ENCODE assay signal across 9 cellular contexts in the genomic region with DNA sequence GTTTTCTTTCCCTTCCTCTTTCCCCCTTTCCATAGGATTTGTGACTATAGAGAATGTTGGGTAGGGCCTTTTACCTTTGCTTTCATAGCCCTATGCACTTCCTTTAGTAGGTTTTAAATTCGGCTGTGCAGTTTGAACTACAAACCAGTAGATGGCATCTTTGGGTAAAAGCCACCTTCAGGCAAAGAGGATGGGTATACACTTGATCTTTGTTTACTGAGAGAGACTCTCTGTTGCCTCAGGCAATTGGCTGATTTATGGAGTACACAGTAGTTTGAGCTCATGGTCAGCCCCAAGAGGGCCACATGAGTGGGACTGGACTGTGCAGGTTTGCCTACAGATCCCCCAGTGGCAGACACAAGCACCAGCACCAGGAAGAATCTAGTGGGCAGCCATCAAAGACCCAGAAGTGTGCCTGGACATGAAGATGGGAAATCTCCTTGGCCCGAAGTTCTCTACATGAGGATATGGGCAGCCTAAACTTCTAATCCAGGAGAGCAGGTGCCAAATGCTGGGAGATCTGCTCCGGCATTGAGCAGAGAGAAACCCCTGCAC.
A peak's percentile ranks its signal among the peaks of the same experiment; 100 is the strongest.
DNase-seq lines count a peak whose midpoint lies in the region; ATAC-seq and TF ChIP-seq lines count a peak whose summit lies in the region.
"Had no signal": no experiment of that assay in that cellular context is flagged by ENCODE, and none has a peak within 500 bp of the region (broad histone marks: within the 10 kb centered on the region; RNA-seq: fewer than 3 reads in every experiment).

No MANE protein-coding gene starts in this region.

- H3K79me2 ChIP-seq in OCI-LY7 (ENCODE audit: insufficient read depth, low read depth, low read length), result no peaks in the 10 kb centered on the region
- H3K79me2 ChIP-seq in hepatocyte, result no peaks in the 10 kb centered on the region

- intact Hi-C loops in OCI-LY7 (cut with micrococcal nuclease; ENCODE audit: unreplicated experiment) (no loop called here), adrenal gland (cut with DNase I) (no loop called here)

- CTCF ChIA-PET in OCI-LY7 (lab: Charles Lee; ENCODE audit: unreplicated experiment), result no interaction called here

- ATAC-seq in HG02981 (IDR thresholded peaks at IDR 0.05; ENCODE audit: unreplicated experiment) (peak; percentile 60), GM18505 (IDR thresholded peaks at IDR 0.05; ENCODE audit: unreplicated experiment) (no peak)

- no peaks in the 10 kb centered on the region for H3K9me3 ChIP-seq in OCI-LY7 (ENCODE audit: low read length)
- H3K9me3 ChIP-seq in hepatocyte (ENCODE audit: low read depth), result no peaks in the 10 kb centered on the region
- peaks cover 0 to 3% (median 0%) of the 10 kb centered on the region in 3 donors for H3K9me3 ChIP-seq in adrenal gland (replicated peaks in 1 of 3)
- H3K9me3 ChIP-seq: pancreas had no signal

- no TSS peak for BruUV-seq in OCI-LY7 (replicated peaks; lab: Mats Ljungman, UMichigan)

- TF ChIP-seq CTCF in OCI-LY7 (conservative IDR thresholded peaks at IDR 0.05; ENCODE audit: low read length) (peak; percentile 77), hepatocyte (IDR thresholded peaks at IDR 0.05; ENCODE audit: poor library complexity) (peak; percentile 61), adrenal gland (IDR thresholded peaks at IDR 0.05) (peak in 3 of 6 experiments; percentile 15 to 27 (median 20))

- POLR2A ChIA-PET in OCI-LY7 (lab: Charles Lee), result interaction anchor here (1.2 kb wide), 1 partner anchor 18 kb away, joined by 3 read pairs; no protein-coding TSS in a partner anchor

- no peaks in the 10 kb centered on the region for H3K9me2 ChIP-seq in OCI-LY7 (ENCODE audit: insufficient read depth, low read length)
- H3K9me2 ChIP-seq in hepatocyte (replicated peaks; ENCODE audit: insufficient read depth), result no peaks in the 10 kb centered on the region

- H4K20me1 ChIP-seq in OCI-LY7 (ENCODE audit: insufficient read depth, low read length) (no peaks in the 10 kb centered on the region), hepatocyte (ENCODE audit: insufficient read depth, poor library complexity, severe bottlenecking) (no peaks in the 10 kb centered on the region)

- WGBS in hepatocyte (ENCODE audit: low lambda C conversion rate, missing lambda C conversion rate), result 38% methylated on average over 3 of the region's 3 CpGs
- WGBS in adrenal gland, 4 donors, result 40 to 69% (median 54%) methylated on average over 2 to 3 of the region's 3 CpGs

- no peak overlapping the region for H3K4me2 ChIP-seq in OCI-LY7 (ENCODE audit: low read length)
- no peak overlapping the region for H3K4me2 ChIP-seq in hepatocyte

- H3K36me3 ChIP-seq in OCI-LY7 (ENCODE audit: insufficient read depth, low read length) (no peaks in the 10 kb centered on the region), hepatocyte (replicated peaks; ENCODE audit: insufficient read depth, low read depth) (no peaks in the 10 kb centered on the region), adrenal gland (replicated peaks in 1 of 2) (no peaks in the 10 kb centered on the region)
- H3K36me3 ChIP-seq: pancreas had no signal

- H3K27me3 ChIP-seq in hepatocyte (no peaks in the 10 kb centered on the region), adrenal gland (no peaks in the 10 kb centered on the region)
- H3K27me3 ChIP-seq: pancreas had no signal

- H2AFZ ChIP-seq in OCI-LY7 (ENCODE audit: low read length), result no peak overlapping the region
- no peak overlapping the region for H2AFZ ChIP-seq in hepatocyte

- no peak overlapping the region for H3K4me3 ChIP-seq in OCI-LY7 (ENCODE audit: low read depth, low read length, poor library complexity, severe bottlenecking)
- H3K4me3 ChIP-seq in hepatocyte, result no peak overlapping the region
- no peak overlapping the region for H3K4me3 ChIP-seq in adrenal gland
- H3K4me3 ChIP-seq: pancreas had no signal

- H3K4me1 ChIP-seq in OCI-LY7 (ENCODE audit: insufficient read depth, low read length, poor library complexity, severe bottlenecking) (no peaks in the 10 kb centered on the region), hepatocyte (ENCODE audit: insufficient read depth) (no peaks in the 10 kb centered on the region), adrenal gland (replicated peaks in 1 of 2) (no peaks in the 10 kb centered on the region)
- H3K4me1 ChIP-seq: pancreas had no signal

- DNase-seq in COR-L47 (lab: John Stamatoyannopoulos, UW) (peak; percentile 73), OCI-LY7 (ENCODE audit: low spot score) (peak; percentile 27), hepatocyte (ENCODE audit: low spot score) (peak; percentile 55), NCI-H187 (lab: John Stamatoyannopoulos, UW) (no peak), germinal center (ENCODE audit: low spot score) (no peak), adrenal gland (no peak)
- DNase-seq: pancreas had no signal

- no peak overlapping the region for H3K27ac ChIP-seq in OCI-LY7 (ENCODE audit: low read depth, low read length, poor library complexity, severe bottlenecking)
- no peak overlapping the region for H3K27ac ChIP-seq in hepatocyte
- H3K27ac ChIP-seq in adrenal gland, result no peak overlapping the region
- H3K27ac ChIP-seq: pancreas had no signal

- TF ChIP-seq POLR2A in adrenal gland (IDR thresholded peaks at IDR 0.05) (no peak), GM18505 (IDR thresholded peaks at IDR 0.05; ENCODE audit: borderline replicate concordance, extremely low read depth, insufficient read depth, insufficient read length) (no peak)

Comparison
In these comparisons a context has a peak if more than half of its experiments do, and no peak if none do; other contexts are left out.
1. DNase-seq: peak in COR-L47 (single experiment), OCI-LY7 (single experiment) and hepatocyte (single experiment); none in NCI-H187 (0 of 2), germinal center (single experiment) and adrenal gland (0 of 7).